Comparison of ENCODE assay signal across 32 cellular contexts in the genomic region with DNA sequence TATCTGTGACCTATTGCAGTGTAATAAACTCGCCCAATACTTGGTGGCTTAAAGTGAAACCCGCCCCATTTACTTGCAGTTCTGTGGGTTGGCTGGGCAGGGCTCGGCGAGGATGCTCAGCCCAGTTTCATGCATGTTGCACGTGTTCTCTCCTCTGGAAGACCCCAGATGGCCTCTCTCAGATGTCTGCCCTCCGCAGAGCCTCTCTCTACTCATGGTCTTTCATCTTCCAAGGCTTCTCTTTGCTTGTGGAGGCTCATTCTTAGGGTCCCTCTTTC.
"Had no signal": no experiment of that assay in that cellular context is flagged by ENCODE, and none has a peak within 500 bp of the region (broad histone marks: within the 10 kb centered on the region; RNA-seq: fewer than 3 reads in every experiment).

No MANE protein-coding gene starts in this region.

- DNase-seq: Karpas-422, Kasumi-1, MG63, MM.1S, MV-4-11, NCI-H1048, NCI-H1092, NCI-H1092 treated with DMSO at 0.1 percent for 48 hours, NCI-H1105, NCI-H1105 treated with DMSO at 0.1 percent for 48 hours, NCI-H1417, NCI-H1417 treated with DMSO at 0.1 percent for 48 hours, NCI-H1436, NCI-H1436 treated with DMSO at 0.1 percent for 48 hours, NCI-H146, NCI-H1694, NCI-H1694 treated with DMSO at 0.1 percent for 48 hours, NCI-H187, NCI-H187 treated with DMSO at 0.1 percent for 48 hours, NCI-H1930, NCI-H2029, NCI-H2029 treated with DMSO at 0.1 percent for 48 hours, NCI-H2081, NCI-H2081 treated with DMSO at 0.1 percent for 48 hours, NCI-H2107, NCI-H2227 treated with DMSO at 0.1 percent for 48 hours, NCI-H226, NCI-H345, NCI-H446, NCI-H446 treated with DMSO at 0.1 percent for 48 hours, NCI-H510A had no signal

- H3K27me3 ChIP-seq: MG63 had no signal

- H3K36me3 ChIP-seq: MG63 had no signal

- H3K9me3 ChIP-seq: MG63 had no signal

- H3K4me3 ChIP-seq: MG63 had no signal

- H3K9ac ChIP-seq: KMS-11 had no signal

- H3K27ac ChIP-seq: KMS-11 had no signal

- H3K4me2 ChIP-seq: KMS-11 had no signal
